In genomic region chr11:76245720-76246119, GRCh38 we compare ENCODE assay signal across 32 cellular contexts. TPM values are rescaled to one million over a fixed set of nuclear protein-coding genes. Genes with fewer than 3 reads are reported as not detected.
"Had no signal": no experiment of that assay in that cellular context is flagged by ENCODE, and none has a peak within 500 bp of the region (broad histone marks: within the 10 kb centered on the region; RNA-seq: fewer than 3 reads in every experiment).

No MANE protein-coding gene starts in this region.

- H3K9me3 ChIP-seq: esophagus muscularis mucosa, gastrocnemius medialis had no signal

- DNase-seq: activated CD4-positive, alpha-beta memory T cell treated with anti-CD3 and anti-CD28 coated beads, Interleukin-2, amount 10 ng/mL, durations not matched to agents 7 days and 5 days; activated CD4-positive, alpha-beta T cell treated with anti-CD3 and anti-CD28 coated beads for 1 hour; activated CD4-positive, alpha-beta T cell treated with anti-CD3 and anti-CD28 coated beads for 4 hours; activated CD4-positive, alpha-beta T cell treated with anti-CD3 and anti-CD28 coated beads, Interleukin-2, amount 10 ng/mL, durations not matched to agents 7 days and 5 days; activated CD4-positive, alpha-beta T cell treated with anti-CD3 and anti-CD28 coated beads, Interleukin-2, amount 50 U/mL, for 4 hours; activated CD8-positive, alpha-beta memory T cell treated with anti-CD3 and anti-CD28 coated beads, Interleukin-2, amount 50 U/mL, for 48 hours; activated gamma-delta T cell; activated naive CD4-positive, alpha-beta T cell; activated naive CD4-positive, alpha-beta T cell treated with anti-CD3 and anti-CD28 coated beads, Interleukin-2, amount 10 ng/mL, durations not matched to agents 7 days and 5 days; activated naive CD8-positive, alpha-beta T cell treated with anti-CD3 and anti-CD28 coated beads, Interleukin-2, amount 10 ng/mL, durations not matched to agents 7 days and 5 days; activated T-cell treated with anti-CD3 and anti-CD28 coated beads for 4 hours; activated T-cell treated with anti-CD3 and anti-CD28 coated beads, Interleukin-2, amount 50 U/mL, for 24 hours; activated T-cell treated with anti-CD3 and anti-CD28 coated beads, Interleukin-2, amount 50 U/mL, for 72 hours; brain microvascular endothelial cell; cortex of kidney; dermis blood vessel endothelial cell; effector CD4-positive, alpha-beta T cell; effector memory CD8-positive, alpha-beta T cell; erythroblast; foreskin keratinocyte; gastrocnemius medialis; glutamatergic neuron; T-helper 1 cell; T-helper 17 cell; T1000 had no signal

- H3K27ac Mint-ChIP-seq: activated CD4-positive, alpha-beta memory T cell treated with anti-CD3 and anti-CD28 coated beads, Interleukin-2, amount 10 ng/mL, durations not matched to agents 7 days and 5 days; activated CD4-positive, alpha-beta T cell treated with anti-CD3 and anti-CD28 coated beads, Interleukin-2, amount 10 ng/mL, durations not matched to agents 7 days and 5 days; activated naive CD4-positive, alpha-beta T cell treated with anti-CD3 and anti-CD28 coated beads, Interleukin-2, amount 10 ng/mL, durations not matched to agents 7 days and 5 days; activated naive CD8-positive, alpha-beta T cell treated with anti-CD3 and anti-CD28 coated beads, Interleukin-2, amount 10 ng/mL, durations not matched to agents 7 days and 5 days; activated T-cell treated with anti-CD3 and anti-CD28 coated beads, Interleukin-2, amount 50 U/mL, for 24 hours; activated T-cell treated with anti-CD3 and anti-CD28 coated beads, Interleukin-2, amount 50 U/mL, for 72 hours; effector memory CD8-positive, alpha-beta T cell; T-helper 17 cell; T-helper 2 cell treated with Interferon-gamma antibody and Interleukin-4, amounts not matched to agents 5 μg/mL and 100 μg/mL, for 36 hours; WTC11 had no signal

- H3K4me1 ChIP-seq: foreskin keratinocyte, gastrocnemius medialis had no signal

- H3K27ac ChIP-seq: brain microvascular endothelial cell, esophagus muscularis mucosa, foreskin keratinocyte, gastrocnemius medialis, VCaP had no signal

- H3K9me3 Mint-ChIP-seq: activated CD4-positive, alpha-beta memory T cell treated with anti-CD3 and anti-CD28 coated beads, Interleukin-2, amount 10 ng/mL, durations not matched to agents 7 days and 5 days; activated CD4-positive, alpha-beta T cell treated with anti-CD3 and anti-CD28 coated beads, Interleukin-2, amount 10 ng/mL, durations not matched to agents 7 days and 5 days; activated naive CD4-positive, alpha-beta T cell treated with anti-CD3 and anti-CD28 coated beads, Interleukin-2, amount 50 U/mL, for 72 hours; activated T-cell treated with anti-CD3 and anti-CD28 coated beads, Interleukin-2, amount 50 U/mL, for 24 hours; central memory CD8-positive, alpha-beta T cell; effector memory CD8-positive, alpha-beta T cell; T-helper 2 cell treated with Interferon-gamma antibody and Interleukin-4, amounts not matched to agents 5 μg/mL and 100 μg/mL, for 36 hours; WTC11 had no signal

- H3K4me3 ChIP-seq: esophagus muscularis mucosa, gastrocnemius medialis had no signal

- H3K27me3 ChIP-seq: esophagus muscularis mucosa, gastrocnemius medialis had no signal

- H3K36me3 ChIP-seq: brain microvascular endothelial cell, esophagus muscularis mucosa, gastrocnemius medialis had no signal

- H3K4me1 Mint-ChIP-seq: activated CD4-positive, alpha-beta memory T cell treated with anti-CD3 and anti-CD28 coated beads, Interleukin-2, amount 10 ng/mL, durations not matched to agents 7 days and 5 days; activated CD4-positive, alpha-beta T cell treated with anti-CD3 and anti-CD28 coated beads, Interleukin-2, amount 10 ng/mL, durations not matched to agents 7 days and 5 days; activated naive CD4-positive, alpha-beta T cell treated with anti-CD3 and anti-CD28 coated beads, Interleukin-2, amount 10 ng/mL, durations not matched to agents 7 days and 5 days; activated naive CD8-positive, alpha-beta T cell treated with anti-CD3 and anti-CD28 coated beads, Interleukin-2, amount 10 ng/mL, durations not matched to agents 7 days and 5 days had no signal

- H3K27me3 Mint-ChIP-seq: activated T-cell treated with anti-CD3 and anti-CD28 coated beads, Interleukin-2, amount 50 U/mL, for 24 hours; T-helper 17 cell had no signal

- H3K36me3 Mint-ChIP-seq: activated naive CD4-positive, alpha-beta T cell treated with anti-CD3 and anti-CD28 coated beads, Interleukin-2, amount 10 ng/mL, durations not matched to agents 7 days and 5 days; activated naive CD4-positive, alpha-beta T cell treated with anti-CD3 and anti-CD28 coated beads, Interleukin-2, amount 50 U/mL, for 72 hours; activated naive CD8-positive, alpha-beta T cell treated with anti-CD3 and anti-CD28 coated beads, Interleukin-2, amount 10 ng/mL, durations not matched to agents 7 days and 5 days; WTC11 had no signal

- H3K4me3 Mint-ChIP-seq: activated CD4-positive, alpha-beta memory T cell treated with anti-CD3 and anti-CD28 coated beads, Interleukin-2, amount 10 ng/mL, durations not matched to agents 7 days and 5 days; activated CD4-positive, alpha-beta T cell treated with anti-CD3 and anti-CD28 coated beads, Interleukin-2, amount 10 ng/mL, durations not matched to agents 7 days and 5 days; activated naive CD4-positive, alpha-beta T cell treated with anti-CD3 and anti-CD28 coated beads, Interleukin-2, amount 10 ng/mL, durations not matched to agents 7 days and 5 days; activated naive CD8-positive, alpha-beta T cell treated with anti-CD3 and anti-CD28 coated beads, Interleukin-2, amount 10 ng/mL, durations not matched to agents 7 days and 5 days; activated T-cell treated with anti-CD3 and anti-CD28 coated beads, Interleukin-2, amount 50 U/mL, for 24 hours; activated T-cell treated with anti-CD3 and anti-CD28 coated beads, Interleukin-2, amount 50 U/mL, for 72 hours; central memory CD8-positive, alpha-beta T cell; effector memory CD8-positive, alpha-beta T cell; T-helper 17 cell; T-helper 2 cell treated with Interferon-gamma antibody and Interleukin-4, amounts not matched to agents 5 μg/mL and 100 μg/mL, for 36 hours; WTC11 had no signal

RNA-seq across cellular contexts. Expression of gene WNT11, which starts 39.4 kb away (rescaled TPM):
- total RNA-seq: activated CD4-positive, alpha-beta T cell treated with anti-CD3 and anti-CD28 coated beads, Interleukin-2, amount 10 ng/mL, durations not matched to agents 7 days and 5 days; bronchial epithelial cell; dermis blood vessel endothelial cell had no signal
